ENCODE assay signal across 8 cellular contexts in genomic region chr1:205523891-205524793, GRCh38. TPM values are rescaled to one million over a fixed set of nuclear protein-coding genes. Genes with fewer than 3 reads are reported as not detected.
DNase-seq lines count a peak whose midpoint lies in the region; ATAC-seq and TF ChIP-seq lines count a peak whose summit lies in the region.

No MANE protein-coding gene starts in this region.

- peak; percentile 82 for TF ChIP-seq CTCF in AG09319 (IDR thresholded peaks at IDR 0.05; ENCODE audit: low read depth, low read length)

- peak; percentile 16 for DNase-seq in AG09319 (ENCODE audit: extremely low read depth, low read depth)
- DNase-seq in H4 (ENCODE audit: low spot score), result peak; percentile 56
- DNase-seq in NCI-H446 (lab: John Stamatoyannopoulos, UW), result peak; percentile 69 to 87
- peak; percentile 57 for DNase-seq in activated CD4-positive, alpha-beta T cell treated with anti-CD3 and anti-CD28 coated beads for 1 hour
- DNase-seq in cerebellar cortex (ENCODE audit: low spot score), result peak; percentile 91
- peak; percentile 89 for DNase-seq in left kidney (ENCODE audit: low read depth, low spot score)
- peak; percentile 60 to 67 for DNase-seq in stimulated activated CD4-positive, alpha-beta T cell treated with anti-CD3 and anti-CD28 coated beads, Interleukin-4, amount 100 ng/mL, for 48 hours (ENCODE audit: low read depth in 2 of 2)

- ATAC-seq in HG03095 (IDR thresholded peaks at IDR 0.05; ENCODE audit: unreplicated experiment), result no peak

RNA-seq across cellular contexts. Expression of gene CDK18, which starts 19.7 kb away (rescaled TPM):
- 0.72 and 4.4 TPM in 2 replicates for total RNA-seq in H4 (2014; rRNA removed; shearing (Covaris generic))

Comparison
In these comparisons a context has a peak if more than half of its experiments do, and no peak if none do; other contexts are left out.
1. DNase-seq: peak in every context shown above with its lines; median percentile 91 in cerebellar cortex; 89 in left kidney; 78 in NCI-H446; 64 in stimulated activated CD4-positive, alpha-beta T cell treated with anti-CD3 and anti-CD28 coated beads, Interleukin-4, amount 100 ng/mL, for 48 hours; 57 in activated CD4-positive, alpha-beta T cell treated with anti-CD3 and anti-CD28 coated beads for 1 hour; 56 in H4; 16 in AG09319.